Comparison of ENCODE assay signal across 23 cellular contexts in the genomic region with DNA sequence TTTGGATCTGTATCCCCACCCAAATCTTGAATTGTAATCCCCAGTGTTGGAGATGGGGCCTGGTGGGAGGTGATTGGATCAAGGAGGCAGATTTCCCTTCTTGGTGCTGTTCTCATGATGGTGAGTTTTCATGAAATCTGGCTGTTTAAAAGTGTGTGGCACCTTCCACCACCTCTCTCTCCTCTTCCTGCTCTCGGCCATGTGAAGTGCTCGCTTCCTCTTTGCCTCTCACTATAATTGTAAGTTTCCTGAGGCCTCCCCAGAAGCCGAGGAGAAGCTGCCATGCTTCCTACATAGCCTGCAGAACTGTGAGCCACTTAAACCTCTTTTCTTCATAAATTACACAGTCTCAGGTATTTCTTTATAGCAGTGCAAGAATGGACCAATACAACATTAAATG.
"Had no signal": no experiment of that assay in that cellular context is flagged by ENCODE, and none has a peak within 500 bp of the region (broad histone marks: within the 10 kb centered on the region; RNA-seq: fewer than 3 reads in every experiment).

No MANE protein-coding gene starts in this region.

- H3K9me3 ChIP-seq: SJCRH30 had no signal

- DNase-seq: activated CD4-positive, alpha-beta T cell treated with anti-CD3 and anti-CD28 coated beads for 36 hours; activated CD4-positive, alpha-beta T cell treated with anti-CD3 and anti-CD28 coated beads, Interleukin-2, amount 10 ng/mL, durations not matched to agents 7 days and 5 days; activated CD4-positive, alpha-beta T cell treated with anti-CD3 and anti-CD28 coated beads, Interleukin-2, amount 50 U/mL, for 48 hours; activated CD8-positive, alpha-beta T cell treated with anti-CD3 and anti-CD28 coated beads, Interleukin-2, amount 10 ng/mL, durations not matched to agents 7 days and 5 days; activated gamma-delta T cell; activated naive CD4-positive, alpha-beta T cell treated with Interleukin-2 at 50 U/mL for 16 hours; activated naive CD8-positive, alpha-beta T cell treated with anti-CD3 and anti-CD28 coated beads, Interleukin-2, amount 10 ng/mL, durations not matched to agents 7 days and 5 days; activated T-cell treated with anti-CD3 and anti-CD28 coated beads, Interleukin-2, amount 50 U/mL, for 24 hours; amygdala; NCI-H1092; NCI-H1436 treated with DMSO at 0.1 percent for 48 hours; NCI-H1694 treated with DMSO at 0.1 percent for 48 hours; NCI-H2029; NCI-H510A; NCI-H526; NCI-H748 treated with DMSO at 0.1 percent for 48 hours; NK-92 treated with Interleukin-12 subunit alpha and Interleukin-12 subunit beta, amount 100 ng/mL, for 24 hours; SHP77; SJCRH30; T1000 had no signal

- H3K4me3 ChIP-seq: ascending aorta, cardiac muscle cell, SJCRH30, SK-N-MC had no signal

- H3K27ac ChIP-seq: ascending aorta, cardiac muscle cell, SJCRH30, SK-N-MC had no signal

- H3K4me1 ChIP-seq: ascending aorta, SJCRH30 had no signal

- H3K27me3 ChIP-seq: ascending aorta, cardiac muscle cell, SJCRH30 had no signal
